In genomic region chr7:85191383-85191782, GRCh38 we compare ENCODE assay signal across 10 cellular contexts. TPM values are rescaled to one million over a fixed set of nuclear protein-coding genes. Genes with fewer than 3 reads are reported as not detected.
A peak's percentile ranks its signal among the peaks of the same experiment; 100 is the strongest.
DNase-seq lines count a peak whose midpoint lies in the region; ATAC-seq and TF ChIP-seq lines count a peak whose summit lies in the region.
"Had no signal": no experiment of that assay in that cellular context is flagged by ENCODE, and none has a peak within 500 bp of the region (broad histone marks: within the 10 kb centered on the region; RNA-seq: fewer than 3 reads in every experiment).

No MANE protein-coding gene starts in this region.

- H3K27ac Mint-ChIP-seq in GM23338 (no peak overlapping the region), endodermal cell (no peak overlapping the region)

- H3K27me3 Mint-ChIP-seq in GM23338 (ENCODE audit: insufficient read depth, low read depth, poor library complexity) (peaks cover 8% of the 10 kb centered on the region), endodermal cell (ENCODE audit: insufficient read depth) (peaks cover 13% of the 10 kb centered on the region)
- no peaks in the 10 kb centered on the region for H3K27me3 Mint-ChIP-seq in activated T-cell treated with anti-CD3 and anti-CD28 coated beads, Interleukin-2, amount 50 U/mL, for 4 hours (ENCODE audit: low read depth)

- peaks cover 22% of the 10 kb centered on the region for H3K4me1 ChIP-seq in GM23338 (ENCODE audit: insufficient read depth)
- H3K4me1 ChIP-seq in endodermal cell (ENCODE audit: control insufficient read depth, insufficient read depth, low read length), result peaks cover 14% of the 10 kb centered on the region
- H3K4me1 ChIP-seq in psoas muscle, result no peaks in the 10 kb centered on the region
- H3K4me1 ChIP-seq in suprapubic skin, result peaks cover 10% of the 10 kb centered on the region

- TF ChIP-seq EP300 in suprapubic skin (IDR thresholded peaks at IDR 0.05), result no peak

- no peaks in the 10 kb centered on the region for H4K20me1 ChIP-seq in GM23338 (replicated peaks; ENCODE audit: insufficient read depth)

- H3K9me3 ChIP-seq in endodermal cell (ENCODE audit: control insufficient read depth, low read length) (no peaks in the 10 kb centered on the region), psoas muscle (no peaks in the 10 kb centered on the region), suprapubic skin (no peaks in the 10 kb centered on the region)
- H3K9me3 ChIP-seq: SJSA1 had no signal

- H3F3A ChIP-seq in GM23338 (replicated peaks; ENCODE audit: low read depth), result no peaks in the 10 kb centered on the region

- H2AFZ ChIP-seq in GM23338, result no peak overlapping the region

- H3K79me2 ChIP-seq in GM23338 (replicated peaks; ENCODE audit: insufficient read depth), result no peaks in the 10 kb centered on the region

- H3K9me3 Mint-ChIP-seq in GM23338 (no peaks in the 10 kb centered on the region), endodermal cell (no peaks in the 10 kb centered on the region)
- peaks cover 4% of the 10 kb centered on the region for H3K9me3 Mint-ChIP-seq in activated T-cell treated with anti-CD3 and anti-CD28 coated beads, Interleukin-2, amount 50 U/mL, for 4 hours

- ATAC-seq in GM23338 (no peak), psoas muscle (no peak)
- ATAC-seq in activated T-cell treated with anti-CD3 and anti-CD28 coated beads, Interleukin-2, amount 50 U/mL, for 4 hours, result no peak

- intact Hi-C loops in psoas muscle (cut with DNase I), result no loop called here

- no peak overlapping the region for H3K9ac ChIP-seq in endodermal cell (ENCODE audit: extremely low read depth, low read length, poor library complexity, severe bottlenecking)

- no peak overlapping the region for H3K4me3 ChIP-seq in GM23338
- H3K4me3 ChIP-seq in endodermal cell (ENCODE audit: low read length), result no peak overlapping the region
- no peak overlapping the region for H3K4me3 ChIP-seq in psoas muscle
- H3K4me3 ChIP-seq in suprapubic skin, result no peak overlapping the region
- H3K4me3 ChIP-seq: SJSA1 had no signal

- TF ChIP-seq POLR2A in suprapubic skin (IDR thresholded peaks at IDR 0.05), result no peak

- peaks cover 31% of the 10 kb centered on the region; the same call in 2 of the 3 replicates for H3K4me1 Mint-ChIP-seq in GM23338
- peaks cover 36% of the 10 kb centered on the region for H3K4me1 Mint-ChIP-seq in endodermal cell
- no peaks in the 10 kb centered on the region for H3K4me1 Mint-ChIP-seq in activated T-cell treated with anti-CD3 and anti-CD28 coated beads, Interleukin-2, amount 50 U/mL, for 4 hours (ENCODE audit: low read depth)

- H3K36me3 ChIP-seq in GM23338 (ENCODE audit: insufficient read depth) (no peaks in the 10 kb centered on the region), endodermal cell (ENCODE audit: control insufficient read depth, insufficient read depth, low read length) (no peaks in the 10 kb centered on the region), psoas muscle (ENCODE audit: insufficient read depth in 1 of 2, low read depth in 1 of 2) (no peaks in the 10 kb centered on the region), suprapubic skin (no peaks in the 10 kb centered on the region)
- H3K36me3 ChIP-seq: SJSA1 had no signal

- H3K27ac ChIP-seq in GM23338 (ENCODE audit: low read depth) (no peak overlapping the region), endodermal cell (ENCODE audit: low read depth, low read length) (no peak overlapping the region), psoas muscle (no peak overlapping the region), suprapubic skin (no peak overlapping the region)
- H3K27ac ChIP-seq: SJSA1 had no signal

- H3K27me3 ChIP-seq in GM23338 (ENCODE audit: insufficient read depth), result peaks cover 20% of the 10 kb centered on the region
- peaks cover 6% of the 10 kb centered on the region for H3K27me3 ChIP-seq in endodermal cell (ENCODE audit: control insufficient read depth, insufficient read depth, low read length, poor library complexity, severe bottlenecking)
- peaks cover 0 to 10% (median 0%) of the 10 kb centered on the region in 3 donors for H3K27me3 ChIP-seq in psoas muscle (ENCODE audit: insufficient read depth in 3 of 3, low read length in 2 of 3)
- peaks cover 4% of the 10 kb centered on the region for H3K27me3 ChIP-seq in suprapubic skin
- H3K27me3 ChIP-seq: SJSA1 had no signal

- no peaks in the 10 kb centered on the region for H3K9me2 ChIP-seq in GM23338 (ENCODE audit: insufficient read depth)

- TF ChIP-seq CTCF in GM23338 (conservative IDR thresholded peaks at IDR 0.05; ENCODE audit: low read depth in 2 of 2), result peak; percentile 37 to 45; a peak in 2 of 4 replicates
- TF ChIP-seq CTCF in endodermal cell (conservative IDR thresholded peaks at IDR 0.05), result peak; percentile 56
- TF ChIP-seq CTCF in psoas muscle (IDR thresholded peaks at IDR 0.05), result peak; percentile 6
- no peak for TF ChIP-seq CTCF in suprapubic skin (IDR thresholded peaks at IDR 0.05)

- H3K4me3 Mint-ChIP-seq in GM23338 (no peak overlapping the region), endodermal cell (no peak overlapping the region)
- no peak overlapping the region for H3K4me3 Mint-ChIP-seq in activated T-cell treated with anti-CD3 and anti-CD28 coated beads, Interleukin-2, amount 50 U/mL, for 4 hours

- H3K4me2 ChIP-seq in GM23338, result no peak overlapping the region

- 80 to 91% methylated on average over 1 of the region's 1 CpG for WGBS in endodermal cell (ENCODE audit: insufficient coverage in 1 of 2, insufficient read length in 1 of 2), 2 experiments
- WGBS in psoas muscle, 3 donors, result 24 to 37% (median 26%) methylated on average over 1 of the region's 1 CpG
- WGBS in suprapubic skin, result 7% methylated on average over 1 of the region's 1 CpG

- peak; percentile 33 for DNase-seq in GM23338 (ENCODE audit: low spot score)
- peak; percentile 29 for DNase-seq in NCI-H69 (lab: John Stamatoyannopoulos, UW)
- DNase-seq in endodermal cell, result no peak
- DNase-seq in psoas muscle, result no peak
- no peak for DNase-seq in activated T-cell treated with anti-CD3 and anti-CD28 coated beads, Interleukin-2, amount 50 U/mL, for 4 hours
- DNase-seq in stimulated activated CD4-positive, alpha-beta T cell treated with anti-CD3 and anti-CD28 coated beads, Interleukin-1b, Interleukin-23, amount 100 ng/mL, for 48 hours, result no peak
- DNase-seq in suprapubic skin (ENCODE audit: low spot score in 2 of 2), result no peak
- DNase-seq in glomerular visceral epithelial cell (ENCODE audit: extremely low spot score), result no peak
- DNase-seq: stimulated activated CD4-positive, alpha-beta T cell treated with anti-CD3 and anti-CD28 coated beads, Interleukin-4, amount 100 ng/mL, for 4 hours had no signal

- H3K36me3 Mint-ChIP-seq in GM23338 (ENCODE audit: low read depth) (no peaks in the 10 kb centered on the region), endodermal cell (ENCODE audit: low read depth) (no peaks in the 10 kb centered on the region)
- H3K36me3 Mint-ChIP-seq in activated T-cell treated with anti-CD3 and anti-CD28 coated beads, Interleukin-2, amount 50 U/mL, for 4 hours (ENCODE audit: insufficient read depth), result no peaks in the 10 kb centered on the region

TF ChIP-seq in GM23338, 12 proteins besides CTCF, POLR2A, EP300 and RAD21 (continues in another document):
- TF ChIP-seq JUNB (IDR thresholded peaks at IDR 0.05; ENCODE audit: unreplicated experiment), result no peak

RNA-seq across cellular contexts. Expression of gene SEMA3D, which starts 4.5 kb away (rescaled TPM):
- 7.2 and 8.9 TPM in 2 replicates for total RNA-seq in GM23338 (2014; rRNA removed; shearing (Covaris generic))
- polyA plus RNA-seq in GM23338 (2016; fragmentation: Nextera tagmentation; extraction: Ambion mirVana), result 1.5 and 1.7 TPM in 2 replicates
- 10 to 100 TPM in 1 of 2 donors, 1 to 10 TPM in 1; 6.5 to 13.9 TPM for total RNA-seq in endodermal cell
- 6.7 TPM for polyA plus RNA-seq in endodermal cell (2013, experiment 1 of 2)
- 7.4 TPM for polyA plus RNA-seq in endodermal cell (2013, experiment 2 of 2)
- total RNA-seq in psoas muscle, result under 1 TPM in 3 of 4 donors, not detected in 1; 0.08 to 0.28 (median 0.16) TPM
- under 1 TPM; 0.01 to 0.04 (median 0.03) TPM for polyA plus RNA-seq in psoas muscle
- total RNA-seq in activated T-cell treated with anti-CD3 and anti-CD28 coated beads, Interleukin-2, amount 50 U/mL, for 4 hours, result under 1 TPM in 2 of 3 donors, not detected in 1; 0.08 to 0.13 TPM
- 1 to 10 TPM; 1.9 to 5.9 (median 3.6) TPM for total RNA-seq in suprapubic skin

Comparison
In these comparisons a context has a peak if more than half of its experiments do, and no peak if none do; other contexts are left out.
1. DNase-seq: peak in GM23338 (single experiment) and NCI-H69 (single experiment); none in endodermal cell (single experiment), psoas muscle (0 of 2), activated T-cell treated with anti-CD3 and anti-CD28 coated beads, Interleukin-2, amount 50 U/mL, for 4 hours (single experiment), stimulated activated CD4-positive, alpha-beta T cell treated with anti-CD3 and anti-CD28 coated beads, Interleukin-1b, Interleukin-23, amount 100 ng/mL, for 48 hours (single experiment), suprapubic skin (0 of 2) and glomerular visceral epithelial cell (single experiment).
2. CTCF ChIP-seq: peak in GM23338 (2 of 2), endodermal cell (single experiment) and psoas muscle (single experiment); none in suprapubic skin (0 of 2).